Comparison of ENCODE assay signal across 8 cellular contexts in the genomic region with DNA sequence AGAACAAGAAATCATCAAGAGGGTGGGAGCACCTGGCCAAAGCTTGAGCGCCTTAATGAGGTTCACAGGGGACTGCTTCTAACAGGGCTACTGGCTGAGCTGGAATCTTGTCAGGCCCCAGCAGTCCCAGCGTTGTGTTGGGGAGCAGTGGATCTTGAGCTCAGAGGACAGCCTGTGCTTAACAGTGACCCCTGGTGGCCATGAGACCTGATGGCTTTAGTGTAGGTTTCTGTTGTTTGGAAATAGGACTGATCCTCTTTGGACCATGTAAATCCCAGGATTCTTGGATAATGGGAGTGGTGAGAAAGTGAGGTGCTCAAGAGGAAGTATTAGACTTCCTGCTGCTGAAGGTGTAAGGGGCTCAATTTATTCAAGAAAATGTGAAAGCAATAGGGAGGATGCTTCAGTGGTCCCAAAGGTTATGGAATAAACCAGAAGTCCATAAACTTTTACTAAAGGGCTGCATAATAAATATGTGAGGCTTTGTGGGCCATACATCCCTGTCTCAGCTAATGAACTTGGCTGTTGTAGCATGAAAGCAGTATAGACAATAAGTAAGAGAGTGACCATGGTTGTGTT.
DNase-seq lines count a peak whose midpoint lies in the region; ATAC-seq and TF ChIP-seq lines count a peak whose summit lies in the region.

No MANE protein-coding gene starts in this region.

- peak; percentile 82 for ATAC-seq in upper lobe of right lung
- ATAC-seq in HG03432 (IDR thresholded peaks at IDR 0.05; ENCODE audit: unreplicated experiment) = no peak

- no peak overlapping the region for H3K4me3 ChIP-seq in AG09309 (ENCODE audit: control insufficient read depth, low read depth, low read length)
- no peak overlapping the region for H3K4me3 ChIP-seq in GM23248
- no peak overlapping the region for H3K4me3 ChIP-seq in brain microvascular endothelial cell (ENCODE audit: low read depth, low read length)
- H3K4me3 ChIP-seq in upper lobe of right lung = no peak overlapping the region

- no peaks in the 10 kb centered on the region for H3K27me3 ChIP-seq in GM23248 (replicated peaks; ENCODE audit: insufficient read depth)
- no peaks in the 10 kb centered on the region for H3K27me3 ChIP-seq in brain microvascular endothelial cell (replicated peaks)
- H3K27me3 ChIP-seq in upper lobe of right lung = no peaks in the 10 kb centered on the region

- no peak for DNase-seq in AG09309 (ENCODE audit: low read depth)
- DNase-seq in GM23248 = peak; percentile 46
- peak; percentile 35 for DNase-seq in SKM-1 (lab: John Stamatoyannopoulos, UW; ENCODE audit: unreplicated experiment)
- peak; percentile 70 for DNase-seq in brain microvascular endothelial cell
- DNase-seq in lung microvascular endothelial cell (ENCODE audit: low read depth in 2 of 2) = peak; percentile 42 to 52
- no peak for DNase-seq in upper lobe of right lung
- DNase-seq in inferior parietal cortex (ENCODE audit: extremely low spot score) = no peak

- H3K36me3 ChIP-seq in GM23248 (ENCODE audit: low read depth) (no peaks in the 10 kb centered on the region), brain microvascular endothelial cell (replicated peaks) (no peaks in the 10 kb centered on the region), upper lobe of right lung (no peaks in the 10 kb centered on the region)

- no peaks in the 10 kb centered on the region for H4K20me1 ChIP-seq in GM23248 (ENCODE audit: insufficient read depth)

- no peaks in the 10 kb centered on the region for H3K9me2 ChIP-seq in GM23248 (ENCODE audit: insufficient read depth)

- peaks cover 6% of the 10 kb centered on the region; the same call in 1 of the 2 replicates for H3F3A ChIP-seq in GM23248 (ENCODE audit: insufficient read depth)

- H3K9ac ChIP-seq in GM23248 = no peak overlapping the region

- no peak overlapping the region for H3K4me2 ChIP-seq in GM23248 (ENCODE audit: unreplicated experiment)

- H3K4me1 ChIP-seq in GM23248 (ENCODE audit: insufficient read depth) (peaks cover 11% of the 10 kb centered on the region), upper lobe of right lung (no peaks in the 10 kb centered on the region)

- H3K9me3 ChIP-seq in GM23248 (ENCODE audit: low read depth) (no peaks in the 10 kb centered on the region), upper lobe of right lung (no peaks in the 10 kb centered on the region)

- H3K27ac ChIP-seq in GM23248 (peak overlapping the region; percentile 80), brain microvascular endothelial cell (peak overlapping the region; percentile 96), upper lobe of right lung (no peak overlapping the region)

- no peaks in the 10 kb centered on the region for H3K79me2 ChIP-seq in GM23248 (ENCODE audit: insufficient read depth)

- no peak overlapping the region for H2AFZ ChIP-seq in GM23248

- intact Hi-C loops in upper lobe of right lung (cut with DNase I) = loop anchor here (10.0 kb wide), 1 partner anchor 532 kb away; a partner anchor contains a TSS

- TF ChIP-seq CTCF in AG09309 (IDR thresholded peaks at IDR 0.05; ENCODE audit: control insufficient read depth, insufficient read depth, low read depth, low read length, missing control alignments) = peak; percentile 49
- TF ChIP-seq CTCF in brain microvascular endothelial cell (IDR thresholded peaks at IDR 0.05; ENCODE audit: low read depth, low read length, missing control alignments) = peak; percentile 73
- TF ChIP-seq CTCF in upper lobe of right lung (IDR thresholded peaks at IDR 0.05) = peak; percentile 79

- WGBS in GM23248 (ENCODE audit: low coverage in 1 of 2, low lambda C conversion rate in 2 of 2, missing lambda C conversion rate in 2 of 2), 2 experiments = 77 to 78% methylated on average over 2 of the region's 2 CpGs

- in situ Hi-C loops in GM23248 (cut with MboI) = no loop called here
- in situ Hi-C loops in brain microvascular endothelial cell (cut with HindIII; ENCODE audit: low pct_ligation_motif_present, low sequenced_read_pairs) = no loop called here

Comparison
In these comparisons a context has a peak if more than half of its experiments do, and no peak if none do; other contexts are left out.
1. DNase-seq: peak in GM23248 (single experiment), SKM-1 (single experiment), brain microvascular endothelial cell (single experiment) and lung microvascular endothelial cell (2 of 2); none in AG09309 (single experiment), upper lobe of right lung (single experiment) and inferior parietal cortex (single experiment).
2. Peak in every context shown above with its lines, with median percentiles within 50 percentile points of each other: CTCF ChIP-seq.